16 cellular contexts compared by ENCODE assay signal in genomic region chr16:49189286-49189685, GRCh38.
DNase-seq lines count a peak whose midpoint lies in the region; ATAC-seq, FAIRE-seq and TF ChIP-seq lines count a peak whose summit lies in the region.
"Had no signal": no experiment of that assay in that cellular context is flagged by ENCODE, and none has a peak within 500 bp of the region (broad histone marks: within the 10 kb centered on the region; RNA-seq: fewer than 3 reads in every experiment).

No MANE protein-coding gene starts in this region.

- no peak overlapping the region for H3K4me3 Mint-ChIP-seq in Caco-2 (ENCODE audit: unreplicated experiment)

- DNase-seq in A172 (ENCODE audit: low spot score), result peak; percentile 5
- DNase-seq in HTR-8/SVneo (ENCODE audit: insufficient read length, low spot score), result peak; percentile 3
- DNase-seq in RWPE2 (ENCODE audit: low spot score), result no peak
- peak; percentile 2 for DNase-seq in iris pigment epithelial cell (ENCODE audit: low read depth)
- no peak for DNase-seq in Caco-2
- no peak for DNase-seq in T-helper 9 cell
- DNase-seq in SIG-M5 (lab: John Stamatoyannopoulos, UW), result no peak
- DNase-seq: NCI-H1417, NCI-H187 treated with DMSO at 0.1 percent for 48 hours, NCI-H446, OCI-M1, Right ventricle myocardium superior had no signal

- POLR2A ChIA-PET in Caco-2 (lab: Charles Lee), result no interaction called here

- peaks cover 1% of the 10 kb centered on the region for H3K9me3 ChIP-seq in RWPE2 (ENCODE audit: severe bottlenecking)
- H3K9me3 ChIP-seq in Caco-2, result no peaks in the 10 kb centered on the region; the same call in 1 of the 2 replicates
- H3K9me3 ChIP-seq: BLaER1, HAP-1 had no signal

- no TSS peak for BruUV-seq in Caco-2 (replicated peaks; lab: Mats Ljungman, UMichigan)

- peaks cover 11% of the 10 kb centered on the region for H3K27me3 ChIP-seq in RWPE2 (ENCODE audit: insufficient read depth, poor library complexity, severe bottlenecking)
- no peaks in the 10 kb centered on the region for H3K27me3 ChIP-seq in Caco-2 (replicated peaks; ENCODE audit: control insufficient read depth, insufficient read depth, low read length)
- H3K27me3 ChIP-seq: BLaER1 had no signal

- H3K36me3 ChIP-seq in RWPE2 (ENCODE audit: low read depth) (no peaks in the 10 kb centered on the region), Caco-2 (ENCODE audit: control insufficient read depth, insufficient read depth, low read length) (no peaks in the 10 kb centered on the region)
- H3K36me3 ChIP-seq: BLaER1, HAP-1 had no signal

- H3K9me3 Mint-ChIP-seq in Caco-2 (ENCODE audit: unreplicated experiment), result no peaks in the 10 kb centered on the region

- TF ChIP-seq CTCF in RWPE2 (IDR thresholded peaks at IDR 0.05; ENCODE audit: poor library complexity, severe bottlenecking) (no peak), Caco-2 (IDR thresholded peaks at IDR 0.05; ENCODE audit: insufficient read depth in 1 of 2, low read depth in 1 of 2, low read length in 1 of 2, severe bottlenecking in 1 of 2, unreplicated experiment in 1 of 2) (no peak)

- no peak for FAIRE-seq in HTR-8/SVneo (lab: Jason Lieb, UNC)
- FAIRE-seq: A204.1 had no signal

- CTCF ChIA-PET in Caco-2 (lab: Charles Lee), result no interaction called here

- intact Hi-C loops in Caco-2 (cut with micrococcal nuclease; ENCODE audit: unreplicated experiment), result no loop called here

- no peaks in the 10 kb centered on the region for H3K27me3 Mint-ChIP-seq in Caco-2 (ENCODE audit: insufficient read depth, unreplicated experiment)

- no peak overlapping the region for H3K27ac ChIP-seq in RWPE2 (ENCODE audit: poor library complexity, severe bottlenecking)
- H3K27ac ChIP-seq: BLaER1 had no signal

- ATAC-seq in RWPE2 (ENCODE audit: low read depth) (peak; percentile 55; the same call in 1 of the 3 replicates), GM19455 (IDR thresholded peaks at IDR 0.05; ENCODE audit: unreplicated experiment) (no peak)

- H3K4me3 ChIP-seq in RWPE2 (ENCODE audit: severe bottlenecking) (no peak overlapping the region), Caco-2 (ENCODE audit: low read depth, low read length) (no peak overlapping the region)
- H3K4me3 ChIP-seq: BLaER1, HAP-1 had no signal

- H3K4me1 ChIP-seq in RWPE2 (ENCODE audit: insufficient read depth, poor library complexity, severe bottlenecking) (no peaks in the 10 kb centered on the region), Caco-2 (no peaks in the 10 kb centered on the region)
- H3K4me1 ChIP-seq: BLaER1, HAP-1 had no signal

- no peaks in the 10 kb centered on the region for H3K4me1 Mint-ChIP-seq in Caco-2 (ENCODE audit: low read depth, unreplicated experiment)

- no peaks in the 10 kb centered on the region for H3K36me3 Mint-ChIP-seq in Caco-2 (ENCODE audit: insufficient read depth, unreplicated experiment)

- H3K27ac Mint-ChIP-seq in Caco-2 (ENCODE audit: unreplicated experiment), result no peak overlapping the region

Comparison
In these comparisons a context has a peak if more than half of its experiments do, and no peak if none do; other contexts are left out.
1. DNase-seq: peak in A172 (single experiment), HTR-8/SVneo (single experiment) and iris pigment epithelial cell (single experiment); none in RWPE2 (single experiment), Caco-2 (0 of 2), T-helper 9 cell (single experiment) and SIG-M5 (single experiment).